1 cellular context compared by ENCODE assay signal in genomic region chr2:44086639-44087036, GRCh38.
TF ChIP-seq lines count a peak whose summit lies in the region.

No MANE protein-coding gene starts in this region.

TF ChIP-seq in GM12878, 131 proteins besides CTCF, POLR2A, EP300 and RAD21:
- TF ChIP-seq USF1 (IDR thresholded peaks at IDR 0.05; ENCODE audit: borderline replicate concordance, extremely low read length, insufficient read depth, low read depth, low read length) = no peak
